Comparison of ENCODE assay signal across 9 cellular contexts in the genomic region with DNA sequence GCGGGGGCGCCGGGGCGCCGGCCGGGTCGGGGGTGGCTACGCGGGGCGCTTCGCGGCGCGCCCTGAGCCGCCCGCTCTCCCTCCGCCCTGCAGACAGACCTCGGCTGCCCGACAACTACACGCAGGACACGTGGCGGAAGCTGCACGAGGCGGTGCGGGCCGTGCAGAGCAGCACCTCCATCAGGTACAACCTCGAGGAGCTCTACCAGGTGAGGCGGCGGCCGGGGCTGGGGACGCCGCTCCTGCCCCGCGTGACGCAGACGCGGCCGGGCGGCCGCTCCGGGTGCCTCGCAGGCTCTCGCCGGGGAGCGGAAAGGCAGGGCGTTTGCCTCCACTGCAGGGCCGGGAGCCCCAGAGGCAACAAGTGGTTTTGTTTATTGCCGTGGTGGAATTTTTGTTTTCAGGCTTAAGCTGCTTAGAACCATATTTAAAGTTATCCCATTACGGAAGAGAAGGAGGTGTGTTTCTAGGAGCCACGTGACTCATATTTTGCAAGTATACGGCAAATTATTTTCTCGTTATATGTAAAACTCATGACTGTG. TPM values are rescaled to one million over a fixed set of nuclear protein-coding genes. Genes with fewer than 3 reads are reported as not detected.
A peak's percentile ranks its signal among the peaks of the same experiment; 100 is the strongest.
DNase-seq lines count a peak whose midpoint lies in the region; ATAC-seq and TF ChIP-seq lines count a peak whose summit lies in the region.
"Had no signal": no experiment of that assay in that cellular context is flagged by ENCODE, and none has a peak within 500 bp of the region (broad histone marks: within the 10 kb centered on the region; RNA-seq: fewer than 3 reads in every experiment).

No MANE protein-coding gene starts in this region.

- BruUV-seq in PC-3 (replicated peaks; lab: Mats Ljungman, UMichigan), result no TSS peak

- H3K36me3 ChIP-seq in BLaER1 (peaks cover 58% of the 10 kb centered on the region), PC-3 (ENCODE audit: low read depth, low read length) (peaks cover 13% of the 10 kb centered on the region), neural cell (ENCODE audit: insufficient read depth, low read length) (no peaks in the 10 kb centered on the region)

- DNase-seq in GM19238 (ENCODE audit: insufficient read length, low spot score) (peak; percentile 40), PC-3 (peak; percentile 49), fibroblast of mammary gland (ENCODE audit: low read depth) (peak; percentile 52), substantia nigra (lab: John Stamatoyannopoulos, UW) (peak in 25 of 49 donors; percentile 12 to 51 (median 34))
- DNase-seq in activated T-cell treated with anti-CD3 and anti-CD28 coated beads, Interleukin-2, amount 50 U/mL, for 48 hours, result peak; percentile 75 to 79

- H3K4me3 ChIP-seq in BLaER1 (peak overlapping the region; percentile 87), PC-3 (ENCODE audit: low read length) (peak overlapping the region; percentile 90), fibroblast of mammary gland (ENCODE audit: control insufficient read depth, low read depth, low read length) (peak overlapping the region; percentile 60), neural cell (ENCODE audit: low read length) (peak overlapping the region; percentile 98)

- intact Hi-C loops in PC-3 (cut with micrococcal nuclease), result loop anchor here (10.0 kb wide), 1 partner anchor 175 kb away; no protein-coding TSS in a partner anchor

- peak; percentile 26 for TF ChIP-seq RAD21 in neural cell (conservative IDR thresholded peaks at IDR 0.05)

- H3K4me2 ChIP-seq in BLaER1 (peak overlapping the region; percentile 87), PC-3 (ENCODE audit: low read length) (peak overlapping the region; percentile 97), neural cell (ENCODE audit: low read length) (peak overlapping the region; percentile 91)

- H4K20me1 ChIP-seq in BLaER1 (peaks cover 80% of the 10 kb centered on the region), PC-3 (ENCODE audit: low read length) (peaks cover 27% of the 10 kb centered on the region), neural cell (ENCODE audit: insufficient read depth) (no peaks in the 10 kb centered on the region)

- peak overlapping the region; percentile 98 for H3K27ac ChIP-seq in BLaER1
- peak overlapping the region; percentile 49 for H3K27ac ChIP-seq in PC-3 (ENCODE audit: low read length)
- peak overlapping the region; percentile 26 for H3K27ac ChIP-seq in neural cell (ENCODE audit: low read length)
- peak overlapping the region; percentile 22 for H3K27ac ChIP-seq in substantia nigra (ENCODE audit: low read depth, low read length, poor library complexity, severe bottlenecking)

- no peaks in the 10 kb centered on the region for H3K27me3 ChIP-seq in BLaER1
- no peaks in the 10 kb centered on the region for H3K27me3 ChIP-seq in PC-3 (ENCODE audit: low read length)
- H3K27me3 ChIP-seq in neural cell (ENCODE audit: insufficient read depth, low read depth, low read length), result no peaks in the 10 kb centered on the region

- H2AFZ ChIP-seq in PC-3 (ENCODE audit: low read length), result peak overlapping the region; percentile 56
- H2AFZ ChIP-seq in neural cell (ENCODE audit: low read depth, low read length), result no peak overlapping the region

- no peaks in the 10 kb centered on the region for H3F3A ChIP-seq in PC-3 (ENCODE audit: low read length, unreplicated experiment)
- no peaks in the 10 kb centered on the region for H3F3A ChIP-seq in neural cell (ENCODE audit: insufficient read depth, low read length, poor library complexity, severe bottlenecking)

- H3K9me2 ChIP-seq in PC-3 (replicated peaks; ENCODE audit: low read length) (no peaks in the 10 kb centered on the region), neural cell (ENCODE audit: insufficient read depth, low read length) (no peaks in the 10 kb centered on the region)

- H3K79me2 ChIP-seq in PC-3 (ENCODE audit: low read length), result peaks cover 87% of the 10 kb centered on the region
- peaks cover 76% of the 10 kb centered on the region for H3K79me2 ChIP-seq in neural cell (replicated peaks; ENCODE audit: insufficient read depth, low read length)

- POLR2A ChIA-PET in PC-3 (lab: Charles Lee; ENCODE audit: unreplicated experiment), result interaction anchor here (0.6 kb wide), 1 partner anchor 23 kb away, joined by 3 read pairs; no protein-coding TSS in a partner anchor

- H3K9ac ChIP-seq in BLaER1 (peak overlapping the region; percentile 97), PC-3 (ENCODE audit: low read length) (peak overlapping the region; percentile 99), neural cell (ENCODE audit: low read length) (peak overlapping the region; percentile 98)

- TF ChIP-seq CTCF in PC-3 (conservative IDR thresholded peaks at IDR 0.05; ENCODE audit: low read depth, low read length) (no peak), fibroblast of mammary gland (conservative IDR thresholded peaks at IDR 0.05; ENCODE audit: control insufficient read depth, insufficient read depth, low read depth, low read length) (no peak), neural cell (IDR thresholded peaks at IDR 0.05; ENCODE audit: poor library complexity, severe bottlenecking) (peak; percentile 43)

- CTCF ChIA-PET in PC-3 (lab: Charles Lee), result no interaction called here

- TF ChIP-seq EP300 in neural cell (conservative IDR thresholded peaks at IDR 0.05; ENCODE audit: poor library complexity, severe bottlenecking), result peak; percentile 30

- peak; percentile 27 for ATAC-seq in HG03378 (IDR thresholded peaks at IDR 0.05; ENCODE audit: unreplicated experiment)
- ATAC-seq in PC-3, result peak; percentile 44

- H3K4me1 ChIP-seq in BLaER1 (peaks cover 35% of the 10 kb centered on the region), PC-3 (ENCODE audit: insufficient read depth, low read length) (peaks cover 36% of the 10 kb centered on the region)

- no peaks in the 10 kb centered on the region for H3K9me3 ChIP-seq in BLaER1
- no peaks in the 10 kb centered on the region for H3K9me3 ChIP-seq in PC-3 (ENCODE audit: low read length)
- no peaks in the 10 kb centered on the region for H3K9me3 ChIP-seq in neural cell (ENCODE audit: low read length)

TF ChIP-seq in neural cell, 6 proteins besides CTCF, POLR2A, EP300 and RAD21:
- TF ChIP-seq SMC3 (conservative IDR thresholded peaks at IDR 0.05; ENCODE audit: poor library complexity), result peak; percentile 42
- TF ChIP-seq EZH2 (IDR thresholded peaks at IDR 0.05; ENCODE audit: borderline replicate concordance, insufficient read depth, low read length, poor library complexity, severe bottlenecking), result no peak
- TF ChIP-seq TAF1 (IDR thresholded peaks at IDR 0.05; ENCODE audit: low read depth), result no peak
- peak; percentile 43 for TF ChIP-seq POLR2AphosphoS5 (IDR thresholded peaks at IDR 0.05)
- peak; percentile 99 for TF ChIP-seq MXI1 (conservative IDR thresholded peaks at IDR 0.05; ENCODE audit: poor library complexity, severe bottlenecking)
- TF ChIP-seq, protein P1, sequence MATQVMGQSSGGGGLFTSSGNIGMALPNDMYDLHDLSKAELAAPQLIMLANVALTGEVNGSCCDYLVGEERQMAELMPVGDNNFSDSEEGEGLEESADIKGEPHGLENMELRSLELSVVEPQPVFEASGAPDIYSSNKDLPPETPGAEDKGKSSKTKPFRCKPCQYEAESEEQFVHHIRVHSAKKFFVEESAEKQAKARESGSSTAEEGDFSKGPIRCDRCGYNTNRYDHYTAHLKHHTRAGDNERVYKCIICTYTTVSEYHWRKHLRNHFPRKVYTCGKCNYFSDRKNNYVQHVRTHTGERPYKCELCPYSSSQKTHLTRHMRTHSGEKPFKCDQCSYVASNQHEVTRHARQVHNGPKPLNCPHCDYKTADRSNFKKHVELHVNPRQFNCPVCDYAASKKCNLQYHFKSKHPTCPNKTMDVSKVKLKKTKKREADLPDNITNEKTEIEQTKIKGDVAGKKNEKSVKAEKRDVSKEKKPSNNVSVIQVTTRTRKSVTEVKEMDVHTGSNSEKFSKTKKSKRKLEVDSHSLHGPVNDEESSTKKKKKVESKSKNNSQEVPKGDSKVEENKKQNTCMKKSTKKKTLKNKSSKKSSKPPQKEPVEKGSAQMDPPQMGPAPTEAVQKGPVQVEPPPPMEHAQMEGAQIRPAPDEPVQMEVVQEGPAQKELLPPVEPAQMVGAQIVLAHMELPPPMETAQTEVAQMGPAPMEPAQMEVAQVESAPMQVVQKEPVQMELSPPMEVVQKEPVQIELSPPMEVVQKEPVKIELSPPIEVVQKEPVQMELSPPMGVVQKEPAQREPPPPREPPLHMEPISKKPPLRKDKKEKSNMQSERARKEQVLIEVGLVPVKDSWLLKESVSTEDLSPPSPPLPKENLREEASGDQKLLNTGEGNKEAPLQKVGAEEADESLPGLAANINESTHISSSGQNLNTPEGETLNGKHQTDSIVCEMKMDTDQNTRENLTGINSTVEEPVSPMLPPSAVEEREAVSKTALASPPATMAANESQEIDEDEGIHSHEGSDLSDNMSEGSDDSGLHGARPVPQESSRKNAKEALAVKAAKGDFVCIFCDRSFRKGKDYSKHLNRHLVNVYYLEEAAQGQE (IDR thresholded peaks at IDR 0.05; ENCODE audit: borderline replicate concordance), result no peak

RNA-seq across cellular contexts. Expression of a gene that starts 0.5 kb away (rescaled TPM):
- 82.4 and 88.7 TPM in 2 replicates for total RNA-seq in PC-3 (2014; rRNA removed)
- 69.9 and 85.1 TPM in 2 replicates for polyA plus RNA-seq in neural cell
- polyA minus RNA-seq in neural cell, result 58.4 and 66.8 TPM in 2 replicates

RNA-seq across cellular contexts. Expression of a gene that starts 1.5 kb away (rescaled TPM):
- total RNA-seq in PC-3 (2014; rRNA removed), result 35.1 and 39.4 TPM in 2 replicates
- 81.3 and 102 TPM in 2 replicates for polyA plus RNA-seq in neural cell
- 51.1 and 54.3 TPM in 2 replicates for polyA minus RNA-seq in neural cell

RNA-seq across cellular contexts. Expression of a gene that starts 51.5 kb away (rescaled TPM):
- not detected in 2 replicates for total RNA-seq in PC-3 (2014; rRNA removed)
- polyA plus RNA-seq in neural cell, result not detected in 2 replicates
- polyA minus RNA-seq in neural cell, result not detected in 2 replicates
- total RNA-seq: activated CD8-positive, alpha-beta memory T cell treated with anti-CD3 and anti-CD28 coated beads for 36 hours had no signal

Comparison
In these comparisons a context has a peak if more than half of its experiments do, and no peak if none do; other contexts are left out.
1. Peak in every context shown above with its lines: DNase-seq, ATAC-seq, H3K4me3 ChIP-seq and H3K27ac ChIP-seq.
2. H3K27ac ChIP-seq: peak in every context shown above with its lines; median percentile 98 in BLaER1; 49 in PC-3; 26 in neural cell; 22 in substantia nigra.